8 cellular contexts compared by ENCODE assay signal in genomic region chr19:7293795-7294570, GRCh38. TPM values are rescaled to one million over a fixed set of nuclear protein-coding genes. Genes with fewer than 3 reads are reported as not detected.
DNase-seq lines count a peak whose midpoint lies in the region; ATAC-seq and TF ChIP-seq lines count a peak whose summit lies in the region.

Gene INSR, minus strand, starts transcription at chr19:7294414. Its CDS starts 523 bp downstream, at chr19:7293891.

- DNase-seq in AG10803 (ENCODE audit: low read depth) (peak; percentile 91), NCI-H69 (lab: John Stamatoyannopoulos, UW) (peak; percentile 57), epidermal melanocyte (ENCODE audit: insufficient read length, low spot score) (peak; percentile 99), mesothelial cell of epicardium (ENCODE audit: low spot score in 2 of 2, unreplicated experiment in 2 of 2) (peak; percentile 71 to 86)
- DNase-seq in activated CD8-positive, alpha-beta memory T cell treated with anti-CD3 and anti-CD28 coated beads, Interleukin-2, amount 10 ng/mL, durations not matched to agents 7 days and 5 days = peak; percentile 48
- DNase-seq in stimulated activated CD8-positive, alpha-beta memory T cell treated with anti-CD3 and anti-CD28 coated beads, Interleukin-15, amount 100 ng/mL, for 48 hours (ENCODE audit: low read depth in 2 of 2) = peak; percentile 42 to 56

- TF ChIP-seq CTCF in AG10803 (conservative IDR thresholded peaks at IDR 0.05; ENCODE audit: low read length) = no peak
- TF ChIP-seq CTCF in mesothelial cell of epicardium (IDR thresholded peaks at IDR 0.05; ENCODE audit: unreplicated experiment) = no peak

- peak; percentile 69 for ATAC-seq in GM19328 (IDR thresholded peaks at IDR 0.05; ENCODE audit: unreplicated experiment)
- ATAC-seq in HG03565 (IDR thresholded peaks at IDR 0.05; ENCODE audit: unreplicated experiment) = peak; percentile 53
- peak; percentile 82 for ATAC-seq in activated CD8-positive, alpha-beta memory T cell treated with anti-CD3 and anti-CD28 coated beads, Interleukin-2, amount 10 ng/mL, durations not matched to agents 7 days and 5 days

- H3K4me1 Mint-ChIP-seq in activated CD8-positive, alpha-beta memory T cell treated with anti-CD3 and anti-CD28 coated beads, Interleukin-2, amount 10 ng/mL, durations not matched to agents 7 days and 5 days = peaks cover 6% of the 10 kb centered on the region
- H3K4me1 Mint-ChIP-seq in mesothelial cell of epicardium = peaks cover 20% of the 10 kb centered on the region

- no peaks in the 10 kb centered on the region for H3K36me3 Mint-ChIP-seq in activated CD8-positive, alpha-beta memory T cell treated with anti-CD3 and anti-CD28 coated beads, Interleukin-2, amount 10 ng/mL, durations not matched to agents 7 days and 5 days
- peaks cover 3% of the 10 kb centered on the region for H3K36me3 Mint-ChIP-seq in mesothelial cell of epicardium

- H3K4me3 Mint-ChIP-seq in activated CD8-positive, alpha-beta memory T cell treated with anti-CD3 and anti-CD28 coated beads, Interleukin-2, amount 10 ng/mL, durations not matched to agents 7 days and 5 days = peak within 1 kb of the TSS; percentile 65
- H3K4me3 Mint-ChIP-seq in mesothelial cell of epicardium = peak within 1 kb of the TSS; percentile 74

- peak within 1 kb of the TSS; percentile 74 for H3K4me3 ChIP-seq in AG10803 (ENCODE audit: low read length)

- H3K27me3 Mint-ChIP-seq in activated CD8-positive, alpha-beta memory T cell treated with anti-CD3 and anti-CD28 coated beads, Interleukin-2, amount 10 ng/mL, durations not matched to agents 7 days and 5 days = peaks cover 39% of the 10 kb centered on the region
- H3K27me3 Mint-ChIP-seq in mesothelial cell of epicardium (ENCODE audit: low read depth) = peaks cover 8% of the 10 kb centered on the region

- CTCF ChIA-PET in activated CD8-positive, alpha-beta memory T cell treated with anti-CD3 and anti-CD28 coated beads, Interleukin-2, amount 10 ng/mL, durations not matched to agents 7 days and 5 days (lab: Charles Lee) = no interaction called here

- H3K27ac Mint-ChIP-seq in activated CD8-positive, alpha-beta memory T cell treated with anti-CD3 and anti-CD28 coated beads, Interleukin-2, amount 10 ng/mL, durations not matched to agents 7 days and 5 days = no peak within 1 kb of the TSS
- peak within 1 kb of the TSS; percentile 85 for H3K27ac Mint-ChIP-seq in mesothelial cell of epicardium

- H3K9me3 Mint-ChIP-seq in activated CD8-positive, alpha-beta memory T cell treated with anti-CD3 and anti-CD28 coated beads, Interleukin-2, amount 10 ng/mL, durations not matched to agents 7 days and 5 days (ENCODE audit: low read depth) = no peaks in the 10 kb centered on the region
- no peaks in the 10 kb centered on the region for H3K9me3 Mint-ChIP-seq in mesothelial cell of epicardium

RNA-seq across cellular contexts. Expression of gene INSR, which starts in this region (rescaled TPM):
- total RNA-seq in activated CD8-positive, alpha-beta memory T cell treated with anti-CD3 and anti-CD28 coated beads, Interleukin-2, amount 10 ng/mL, durations not matched to agents 7 days and 5 days = under 1 TPM; 0.20 to 0.63 TPM
- total RNA-seq in mesothelial cell of epicardium = 42.3 to 46.5 TPM (median 44.7 TPM) in 3 replicates

Comparison
In these comparisons a context has a peak if more than half of its experiments do, and no peak if none do; other contexts are left out.
1. Peak in every context shown above with its lines: DNase-seq, ATAC-seq and H3K4me3 ChIP-seq.
2. RNA of gene INSR (total RNA-seq): 42.3 to 46.5 TPM in mesothelial cell of epicardium; 0.20 to 0.63 TPM in activated CD8-positive, alpha-beta memory T cell treated with anti-CD3 and anti-CD28 coated beads, Interleukin-2, amount 10 ng/mL, durations not matched to agents 7 days and 5 days; every median in the first group is over 10 times any median in the second.
3. Peak in DNase-seq and ATAC-seq in activated CD8-positive, alpha-beta memory T cell treated with anti-CD3 and anti-CD28 coated beads, Interleukin-2, amount 10 ng/mL, durations not matched to agents 7 days and 5 days; RNA of the gene not detected or under 1 TPM.
4. DNase-seq: peak in every context shown above with its lines; median percentile 99 in epidermal melanocyte; 91 in AG10803; 78 in mesothelial cell of epicardium; 57 in NCI-H69; 49 in stimulated activated CD8-positive, alpha-beta memory T cell treated with anti-CD3 and anti-CD28 coated beads, Interleukin-15, amount 100 ng/mL, for 48 hours; 48 in activated CD8-positive, alpha-beta memory T cell treated with anti-CD3 and anti-CD28 coated beads, Interleukin-2, amount 10 ng/mL, durations not matched to agents 7 days and 5 days.